Comparison of ENCODE assay signal across 28 cellular contexts in the genomic region with DNA sequence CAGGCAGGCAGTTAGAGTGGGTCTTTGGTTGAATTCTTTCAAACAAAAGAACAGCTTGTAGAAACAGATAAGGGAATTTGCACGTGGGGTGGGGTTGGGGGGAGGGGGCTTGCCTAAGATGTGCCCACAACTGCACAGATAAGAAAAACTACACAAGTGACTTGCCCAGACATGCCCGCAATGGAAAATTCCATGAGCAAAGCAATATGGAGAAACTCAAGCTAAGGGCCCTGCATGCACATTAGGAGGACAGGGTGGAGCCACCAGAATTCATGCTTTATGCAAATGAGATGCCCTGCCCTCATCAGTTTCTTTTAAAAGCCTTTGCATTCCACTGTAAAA.
DNase-seq lines count a peak whose midpoint lies in the region; ATAC-seq, FAIRE-seq and TF ChIP-seq lines count a peak whose summit lies in the region.
"Had no signal": no experiment of that assay in that cellular context is flagged by ENCODE, and none has a peak within 500 bp of the region (broad histone marks: within the 10 kb centered on the region; RNA-seq: fewer than 3 reads in every experiment).

No MANE protein-coding gene starts in this region.

- FAIRE-seq in K562 (lab: Jason Lieb, UNC) = no peak
- FAIRE-seq: kidney had no signal

- no peak overlapping the region for H3K9ac ChIP-seq in H9 (ENCODE audit: extremely low read depth, insufficient read length, low read length)
- H3K9ac ChIP-seq in NT2/D1 (ENCODE audit: insufficient read length, low read depth) = no peak overlapping the region
- no peak overlapping the region for H3K9ac ChIP-seq in K562 (ENCODE audit: insufficient read depth in 1 of 2, low read depth in 2 of 2, low read length in 2 of 2)
- no peak overlapping the region for H3K9ac ChIP-seq in mesenchymal stem cell (ENCODE audit: low read length)

- no peak overlapping the region for H3K4me2 ChIP-seq in H9 (ENCODE audit: insufficient read depth, insufficient read length, low read length)
- H3K4me2 ChIP-seq in K562 (ENCODE audit: insufficient read depth, low read length) = no peak overlapping the region
- H3K4me2 ChIP-seq in mesenchymal stem cell (ENCODE audit: low read length, poor library complexity, severe bottlenecking) = no peak overlapping the region

- WGBS in H9 (ENCODE audit: extremely low coverage, insufficient read length, low lambda C conversion rate) = no CpG with 5 or more reads among the region's 2 CpGs
- 5% methylated on average over 2 of the region's 2 CpGs for whole genome bisulfite sequencing in K562 (ENCODE audit: insufficient coverage, low coverage, missing lambda C conversion rate)
- WGBS in mesenchymal stem cell = 50% methylated on average over 2 of the region's 2 CpGs
- 53% methylated on average over 2 of the region's 2 CpGs for WGBS in prostate gland

- H3K14ac ChIP-seq in H9 (ENCODE audit: insufficient read depth, low read length) (no peak overlapping the region), mesenchymal stem cell (ENCODE audit: low read length in 2 of 2) (no peak overlapping the region)

- DNase-seq in H9 (peak; percentile 41), NT2/D1 (ENCODE audit: low read depth, low spot score) (peak; percentile 3), K562 (ENCODE audit: extremely low read depth in 1 of 4, low spot score in 3 of 4) (peak in 1 of 4 experiments; percentile 23), mesenchymal stem cell (no peak), type B pancreatic cell (ENCODE audit: extremely low spot score, unreplicated experiment) (no peak), NCI-H2171 treated with DMSO at 0.1 percent for 48 hours (lab: John Stamatoyannopoulos, UW) (no peak), prostate gland (ENCODE audit: low spot score) (no peak)
- DNase-seq: activated CD4-positive, alpha-beta T cell treated with anti-CD3 and anti-CD28 coated beads for 1 hour; activated CD8-positive, alpha-beta T cell treated with anti-CD3 and anti-CD28 coated beads, Interleukin-2, amount 10 ng/mL, durations not matched to agents 7 days and 5 days; activated naive CD4-positive, alpha-beta T cell treated with anti-CD3 and anti-CD28 coated beads, Interleukin-2, amount 10 ng/mL, durations not matched to agents 7 days and 5 days; activated T-cell treated with anti-CD3 and anti-CD28 coated beads, Interleukin-2, amount 50 U/mL, for 24 hours; aorta; CD4-positive, alpha-beta T cell; central memory CD4-positive, alpha-beta T cell; dermis blood vessel endothelial cell; foreskin melanocyte; hippocampal formation; Karpas-422; kidney; NCI-H1092; NCI-H2171; NCI-H524 treated with DMSO at 0.1 percent for 48 hours; occipital lobe; retina; stimulated activated CD4-positive, alpha-beta T cell treated with anti-CD3 and anti-CD28 coated beads, Interleukin-4, amount 100 ng/mL, for 24 hours; stimulated activated naive CD4-positive, alpha-beta T cell treated with Interleukin-2 at 50 U/mL for 16 hours; T1000 had no signal

- peaks cover 0 to 3% of the 10 kb centered on the region in 2 experiments; a peak in 1 of 5 replicates for H3K9me3 Mint-ChIP-seq in H9
- peaks cover 8% of the 10 kb centered on the region for H3K9me3 Mint-ChIP-seq in type B pancreatic cell
- H3K9me3 Mint-ChIP-seq: activated naive CD4-positive, alpha-beta T cell treated with anti-CD3 and anti-CD28 coated beads, Interleukin-2, amount 10 ng/mL, durations not matched to agents 7 days and 5 days had no signal

- H3K27ac Mint-ChIP-seq in H9 (peak overlapping the region in 1 of 3 experiments; percentile 64; a peak in 1 of 7 replicates), type B pancreatic cell (no peak overlapping the region)
- H3K27ac Mint-ChIP-seq: activated CD8-positive, alpha-beta T cell treated with anti-CD3 and anti-CD28 coated beads, Interleukin-2, amount 10 ng/mL, durations not matched to agents 7 days and 5 days; activated naive CD4-positive, alpha-beta T cell treated with anti-CD3 and anti-CD28 coated beads, Interleukin-2, amount 10 ng/mL, durations not matched to agents 7 days and 5 days; activated T-cell treated with anti-CD3 and anti-CD28 coated beads, Interleukin-2, amount 50 U/mL, for 24 hours; CD4-positive, alpha-beta T cell had no signal

- H3K23ac ChIP-seq in H9 (ENCODE audit: insufficient read length, low read depth, low read length) (no peak overlapping the region), mesenchymal stem cell (ENCODE audit: low read length in 2 of 2) (no peak overlapping the region)

- H3K9me3 ChIP-seq in H9 (ENCODE audit: control insufficient read depth, low read depth, low read length) (no peaks in the 10 kb centered on the region), NT2/D1 (ENCODE audit: insufficient read depth, low read length) (no peaks in the 10 kb centered on the region), K562 (replicated peaks; ENCODE audit: control insufficient read depth, insufficient read depth, low read depth, low read length) (no peaks in the 10 kb centered on the region), mesenchymal stem cell (ENCODE audit: control insufficient read depth, low read length) (peaks cover 11% of the 10 kb centered on the region), prostate gland (no peaks in the 10 kb centered on the region)
- H3K9me3 ChIP-seq: thoracic aorta had no signal

- H2BK15ac ChIP-seq in H9 (ENCODE audit: low read depth, low read length) = no peak overlapping the region
- no peak overlapping the region for H2BK15ac ChIP-seq in mesenchymal stem cell (ENCODE audit: low read depth, poor library complexity, severe bottlenecking)

- no peaks in the 10 kb centered on the region for H3K9me1 ChIP-seq in K562 (ENCODE audit: control insufficient read depth, insufficient read depth, low read length)

- H2AK5ac ChIP-seq in H9 (ENCODE audit: insufficient read length, low read length) (no peak overlapping the region), mesenchymal stem cell (ENCODE audit: low read length, severe bottlenecking) (no peak overlapping the region)

- H3K4me1 Mint-ChIP-seq in H9 (peaks cover 0 to 6% of the 10 kb centered on the region in 2 experiments; a peak in 3 of 4 replicates), type B pancreatic cell (ENCODE audit: unreplicated experiment) (peaks cover 4% of the 10 kb centered on the region)
- H3K4me1 Mint-ChIP-seq: activated naive CD4-positive, alpha-beta T cell treated with anti-CD3 and anti-CD28 coated beads, Interleukin-2, amount 10 ng/mL, durations not matched to agents 7 days and 5 days had no signal

- no peak overlapping the region for H4K91ac ChIP-seq in H9 (ENCODE audit: insufficient read length, low read depth, low read length)
- no peak overlapping the region for H4K91ac ChIP-seq in mesenchymal stem cell (ENCODE audit: low read length)

- no peak overlapping the region for H2BK12ac ChIP-seq in H9 (ENCODE audit: insufficient read length, low read depth, low read length)
- no peak overlapping the region for H2BK12ac ChIP-seq in mesenchymal stem cell (ENCODE audit: low read length in 2 of 2)

- no TSS peak for BruUV-seq in K562 (replicated peaks; lab: Mats Ljungman, UMichigan)

- H2AFZ ChIP-seq in H9 (ENCODE audit: low read length) = no peak overlapping the region
- no peak overlapping the region for H2AFZ ChIP-seq in K562 (ENCODE audit: low read depth, low read length)
- no peak overlapping the region for H2AFZ ChIP-seq in mesenchymal stem cell (ENCODE audit: low read depth, low read length)

- no peaks in the 10 kb centered on the region for H3K4me1 ChIP-seq in H9 (ENCODE audit: insufficient read depth, low read length)
- H3K4me1 ChIP-seq in NT2/D1 (ENCODE audit: insufficient read depth, insufficient read length) = no peaks in the 10 kb centered on the region
- no peaks in the 10 kb centered on the region for H3K4me1 ChIP-seq in K562 (replicated peaks in 1 of 2; ENCODE audit: control insufficient read depth in 2 of 2, insufficient read depth in 2 of 2, low read length in 2 of 2)
- H3K4me1 ChIP-seq in mesenchymal stem cell (ENCODE audit: control insufficient read depth, insufficient read depth, low read depth, low read length) = no peaks in the 10 kb centered on the region
- H3K4me1 ChIP-seq in prostate gland (replicated peaks) = no peaks in the 10 kb centered on the region

- H2BK120ac ChIP-seq in H9 (ENCODE audit: low read depth, low read length, poor library complexity, severe bottlenecking) (no peak overlapping the region), mesenchymal stem cell (ENCODE audit: low read depth, low read length) (peak overlapping the region; percentile 2)

- no peak overlapping the region for H3K56ac ChIP-seq in H9 (ENCODE audit: insufficient read length, low read depth, low read length)

- H3K79me2 ChIP-seq in H9 (ENCODE audit: insufficient read depth, low read length) = no peaks in the 10 kb centered on the region
- H3K79me2 ChIP-seq in K562 (ENCODE audit: control insufficient read depth, insufficient read depth, low read length) = no peaks in the 10 kb centered on the region

- ATAC-seq in K562 = peak; percentile 50
- ATAC-seq: activated CD8-positive, alpha-beta T cell treated with anti-CD3 and anti-CD28 coated beads, Interleukin-2, amount 10 ng/mL, durations not matched to agents 7 days and 5 days had no signal

- no peaks in the 10 kb centered on the region for H3K79me1 ChIP-seq in H9 (ENCODE audit: insufficient read depth, low read depth, low read length, poor library complexity, severe bottlenecking)
- no peaks in the 10 kb centered on the region for H3K79me1 ChIP-seq in mesenchymal stem cell (replicated peaks; ENCODE audit: low read length, poor library complexity, severe bottlenecking)

- H3K23me2 ChIP-seq in H9 (ENCODE audit: insufficient read length, low read depth, low read length, poor library complexity, severe bottlenecking) = no peaks in the 10 kb centered on the region

- H3K36me3 ChIP-seq in NT2/D1 (ENCODE audit: insufficient read depth, insufficient read length, low read length) (no peaks in the 10 kb centered on the region), K562 (ENCODE audit: control insufficient read depth, insufficient read depth, low read length) (no peaks in the 10 kb centered on the region), mesenchymal stem cell (ENCODE audit: control insufficient read depth in 1 of 2, insufficient read depth in 2 of 2, low read depth in 1 of 2, low read length in 2 of 2) (no peaks in the 10 kb centered on the region), prostate gland (no peaks in the 10 kb centered on the region)
- H3K36me3 ChIP-seq: thoracic aorta had no signal

- intact Hi-C loops in K562 (cut with micrococcal nuclease) = loop anchor here (2.0 kb wide), 1 partner anchor 19 kb away; no protein-coding TSS in a partner anchor
- intact Hi-C loops in prostate gland (cut with DNase I) = no loop called here

- CTCF ChIA-PET in K562 (lab: Yijun Ruan, JAX; ENCODE audit: low intra/inter-chr PET ratio) = no interaction called here

- POLR2A ChIA-PET in K562 (lab: Yijun Ruan, JAX) = interaction anchor here (0.8 to 0.9 kb wide), 2 partner anchors 12 to 377 kb away, joined by 3 read pairs; no protein-coding TSS in a partner anchor

- TF ChIP-seq CTCF in H9 (conservative IDR thresholded peaks at IDR 0.05) (no peak), K562 (IDR thresholded peaks at IDR 0.05 in 2 of 3, conservative IDR thresholded peaks at IDR 0.05 in 1 of 3; ENCODE audit: insufficient read depth in 2 of 3, low read depth in 1 of 3, low read length in 3 of 3) (no peak), type B pancreatic cell (conservative IDR thresholded peaks at IDR 0.05) (no peak), prostate gland (IDR thresholded peaks at IDR 0.05) (no peak)

- no peaks in the 10 kb centered on the region for H3K27me3 Mint-ChIP-seq in H9 (ENCODE audit: low read depth)
- no peaks in the 10 kb centered on the region for H3K27me3 Mint-ChIP-seq in type B pancreatic cell
- H3K27me3 Mint-ChIP-seq: activated naive CD4-positive, alpha-beta T cell treated with anti-CD3 and anti-CD28 coated beads, Interleukin-2, amount 10 ng/mL, durations not matched to agents 7 days and 5 days; activated T-cell treated with anti-CD3 and anti-CD28 coated beads, Interleukin-2, amount 50 U/mL, for 24 hours; CD4-positive, alpha-beta T cell had no signal

- H3K4me3 ChIP-seq in NT2/D1 (ENCODE audit: insufficient read length, low read depth) (no peak overlapping the region), K562 (no peak overlapping the region), mesenchymal stem cell (ENCODE audit: insufficient read depth in 1 of 2, low read depth in 1 of 2, low read length in 2 of 2) (no peak overlapping the region), prostate gland (no peak overlapping the region)
- H3K4me3 ChIP-seq: thoracic aorta had no signal

- H3T11ph ChIP-seq in H9 (ENCODE audit: low read length) = no peak overlapping the region

- no peak overlapping the region for H2BK20ac ChIP-seq in H9 (ENCODE audit: low read depth, low read length, poor library complexity, severe bottlenecking)

- in situ Hi-C loops in K562 (cut with MboI) = no loop called here

- no peaks in the 10 kb centered on the region for H4K20me1 ChIP-seq in H9 (ENCODE audit: control insufficient read depth, insufficient read depth, insufficient read length)
- no peaks in the 10 kb centered on the region for H4K20me1 ChIP-seq in K562 (replicated peaks; ENCODE audit: control insufficient read depth, insufficient read depth, low read length)

- H3K36me3 Mint-ChIP-seq in H9 (ENCODE audit: insufficient read depth in 1 of 3, low read depth in 3 of 3) (peaks cover 0 to 12% (median 6%) of the 10 kb centered on the region in 3 experiments; a peak in 3 of 7 replicates), type B pancreatic cell (no peaks in the 10 kb centered on the region)
- H3K36me3 Mint-ChIP-seq: activated naive CD4-positive, alpha-beta T cell treated with anti-CD3 and anti-CD28 coated beads, Interleukin-2, amount 10 ng/mL, durations not matched to agents 7 days and 5 days had no signal

- H3K4me3 Mint-ChIP-seq in H9 (no peak overlapping the region), type B pancreatic cell (no peak overlapping the region)
- H3K4me3 Mint-ChIP-seq: activated CD8-positive, alpha-beta T cell treated with anti-CD3 and anti-CD28 coated beads, Interleukin-2, amount 10 ng/mL, durations not matched to agents 7 days and 5 days; activated naive CD4-positive, alpha-beta T cell treated with anti-CD3 and anti-CD28 coated beads, Interleukin-2, amount 10 ng/mL, durations not matched to agents 7 days and 5 days; activated T-cell treated with anti-CD3 and anti-CD28 coated beads, Interleukin-2, amount 50 U/mL, for 24 hours; CD4-positive, alpha-beta T cell had no signal

- H3K27me3 ChIP-seq in H9 (ENCODE audit: insufficient read depth, low read length) = no peaks in the 10 kb centered on the region
- H3K27me3 ChIP-seq in NT2/D1 (ENCODE audit: insufficient read depth, insufficient read length) = no peaks in the 10 kb centered on the region
- H3K27me3 ChIP-seq in K562 (ENCODE audit: control insufficient read depth in 2 of 2, insufficient read depth in 2 of 2, low read length in 2 of 2) = no peaks in the 10 kb centered on the region
- H3K27me3 ChIP-seq in mesenchymal stem cell (ENCODE audit: control insufficient read depth in 1 of 2, insufficient read depth in 1 of 2, low read length in 2 of 2) = no peaks in the 10 kb centered on the region
- no peaks in the 10 kb centered on the region for H3K27me3 ChIP-seq in prostate gland (replicated peaks; ENCODE audit: insufficient read depth)

- TF ChIP-seq POLR2A in K562 (conservative IDR thresholded peaks at IDR 0.05) (no peak), prostate gland (IDR thresholded peaks at IDR 0.05) (no peak)

- H3K18ac ChIP-seq in H9 (ENCODE audit: insufficient read length, low read depth, low read length) (peak overlapping the region; percentile 48), mesenchymal stem cell (ENCODE audit: low read depth in 1 of 2, low read length in 2 of 2) (peak overlapping the region in 1 of 2 experiments; percentile 34)

- H3K27ac ChIP-seq in H9 (ENCODE audit: insufficient read length, low read depth, low read length) (no peak overlapping the region), K562 (ENCODE audit: extremely low read depth, low read depth, low read length) (no peak overlapping the region), mesenchymal stem cell (ENCODE audit: low read length, poor library complexity, severe bottlenecking) (no peak overlapping the region), prostate gland (no peak overlapping the region)
- H3K27ac ChIP-seq: thoracic aorta had no signal

- no peak for TF ChIP-seq EP300 in K562 (IDR thresholded peaks at IDR 0.05; ENCODE audit: low read length)

- H4K8ac ChIP-seq in H9 (replicated peaks; ENCODE audit: insufficient read length, low read depth, low read length) = no peak overlapping the region
- H4K8ac ChIP-seq in mesenchymal stem cell (ENCODE audit: low read length) = no peak overlapping the region

- TF ChIP-seq RAD21 in K562 (CRISPR knock-in tag; conservative IDR thresholded peaks at IDR 0.05 in 1 of 2, IDR thresholded peaks at IDR 0.05 in 1 of 2) = no peak

- no peak overlapping the region for H4K5ac ChIP-seq in H9 (ENCODE audit: insufficient read length, low read depth, low read length)

- H3K4ac ChIP-seq in H9 (ENCODE audit: low read depth, low read length) = no peak overlapping the region
- no peak overlapping the region for H3K4ac ChIP-seq in mesenchymal stem cell (ENCODE audit: low read depth in 1 of 2, low read length in 2 of 2)

- H2BK5ac ChIP-seq in H9 (ENCODE audit: insufficient read length, low read length) (no peak overlapping the region), mesenchymal stem cell (ENCODE audit: low read depth, low read length, poor library complexity, severe bottlenecking) (no peak overlapping the region)

Comparison
In these comparisons a context has a peak if more than half of its experiments do, and no peak if none do; other contexts are left out.
1. DNase-seq: peak in H9 (single experiment) and NT2/D1 (single experiment); none in mesenchymal stem cell (single experiment), type B pancreatic cell (single experiment), NCI-H2171 treated with DMSO at 0.1 percent for 48 hours (single experiment) and prostate gland (single experiment).